In genomic region chr11:71787014-71787823, GRCh38 we compare ENCODE assay signal across 8 cellular contexts. TPM values are rescaled to one million over a fixed set of nuclear protein-coding genes. Genes with fewer than 3 reads are reported as not detected.
DNase-seq lines count a peak whose midpoint lies in the region; ATAC-seq, FAIRE-seq and TF ChIP-seq lines count a peak whose summit lies in the region.

No MANE protein-coding gene starts in this region.

- peaks cover 9 to 18% (median 13%) of the 10 kb centered on the region in 3 donors for H3K4me1 Mint-ChIP-seq in T-cell

- ATAC-seq in HG02798 (IDR thresholded peaks at IDR 0.05; ENCODE audit: poor library complexity, unreplicated experiment) (peak; percentile 98), T-cell (replicated peaks in 1 of 4) (peak; percentile 93 to 96 (median 94)), left ventricle myocardium superior (peak; percentile 100)

- peak; percentile 90 for FAIRE-seq in GM12892 (lab: Jason Lieb, UNC)

- intact Hi-C loops in left ventricle myocardium superior (cut with micrococcal nuclease): no loop called here
- intact Hi-C loops in prostate gland (cut with DNase I): no loop called here

- no peaks in the 10 kb centered on the region for H3K27me3 Mint-ChIP-seq in T-cell

- no peaks in the 10 kb centered on the region for H3K27me3 ChIP-seq in prostate gland (replicated peaks; ENCODE audit: insufficient read depth)

- peaks cover 3% of the 10 kb centered on the region for H3K36me3 Mint-ChIP-seq in T-cell

- H3K4me3 Mint-ChIP-seq in T-cell: peak overlapping the region; percentile 91 to 93 (median 92)

- no peaks in the 10 kb centered on the region for H3K9me3 ChIP-seq in prostate gland

- DNase-seq in GM12892 (ENCODE audit: insufficient read length) (peak; percentile 70), NCI-H1436 (lab: John Stamatoyannopoulos, UW) (peak; percentile 97), T-cell (peak; percentile 80 to 99 (median 95)), amniotic stem cell (lab: John Stamatoyannopoulos, UW) (peak; percentile 96), left ventricle myocardium superior (peak; percentile 100), prostate gland (ENCODE audit: low spot score) (peak; percentile 100)

- peak overlapping the region; percentile 38 to 62 for H3K4me3 ChIP-seq in prostate gland
- peak overlapping the region; percentile 45 for H3K4me3 ChIP-seq in urinary bladder (ENCODE audit: low read depth, low read length)

- WGBS in prostate gland: under 1% methylated on average over 32 of the region's 67 CpGs
- WGBS in urinary bladder: under 1% methylated on average over 66 of the region's 67 CpGs

- no peaks in the 10 kb centered on the region for H3K9me3 Mint-ChIP-seq in T-cell

- peak overlapping the region; percentile 22 to 92 for H3K27ac ChIP-seq in prostate gland
- peak overlapping the region; percentile 38 for H3K27ac ChIP-seq in urinary bladder (ENCODE audit: low read depth)

- POLR2A ChIA-PET in T-cell (lab: Charles Lee): interaction anchor here in 1 of 2 donors (0.6 kb wide), 1 partner anchor 252 kb away, joined by 5 read pairs; no protein-coding TSS in a partner anchor

- no peak for TF ChIP-seq CTCF in prostate gland (IDR thresholded peaks at IDR 0.05)

- H3K36me3 ChIP-seq in prostate gland (no peaks in the 10 kb centered on the region), urinary bladder (ENCODE audit: insufficient read depth) (no peaks in the 10 kb centered on the region)

- peak overlapping the region; percentile 96 to 97 for H3K27ac Mint-ChIP-seq in T-cell

- no peaks in the 10 kb centered on the region for H3K4me1 ChIP-seq in prostate gland (replicated peaks)
- H3K4me1 ChIP-seq in urinary bladder (ENCODE audit: insufficient read depth): no peaks in the 10 kb centered on the region

- CTCF ChIA-PET in T-cell (lab: Charles Lee): interaction anchor here in 1 of 2 donors (0.7 to 1.4 kb wide), 3 partner anchors 8 to 26 kb away, joined by 3 to 6 read pairs (median 5); no protein-coding TSS in a partner anchor

- no peak; the same call in 1 of the 2 replicates for TF ChIP-seq POLR2A in GM12892 (IDR thresholded peaks at IDR 0.05; ENCODE audit: low read depth, low read length)
- TF ChIP-seq POLR2A in prostate gland (IDR thresholded peaks at IDR 0.05): no peak

RNA-seq across cellular contexts. Expression of gene DEFB108B, which starts 45.8 kb away (rescaled TPM):
- polyA plus RNA-seq in GM12892 (2012; ENCODE audit: missing spikeins): not detected
- total RNA-seq in T-cell: not detected
- total RNA-seq in left ventricle myocardium superior: not detected
- not detected for total RNA-seq in prostate gland
- not detected for total RNA-seq in urinary bladder
- not detected for polyA plus RNA-seq in urinary bladder

Comparison
In these comparisons a context has a peak if more than half of its experiments do, and no peak if none do; other contexts are left out.
1. Peak in every context shown above with its lines: DNase-seq, ATAC-seq, H3K4me3 ChIP-seq and H3K27ac ChIP-seq.